ENCODE assay signal across 9 cellular contexts in genomic region chr19:11849264-11849615, GRCh38. TPM values are rescaled to one million over a fixed set of nuclear protein-coding genes. Genes with fewer than 3 reads are reported as not detected.
A peak's percentile ranks its signal among the peaks of the same experiment; 100 is the strongest.
DNase-seq lines count a peak whose midpoint lies in the region; TF ChIP-seq lines count a peak whose summit lies in the region.
"Had no signal": no experiment of that assay in that cellular context is flagged by ENCODE, and none has a peak within 500 bp of the region (broad histone marks: within the 10 kb centered on the region; RNA-seq: fewer than 3 reads in every experiment).

No MANE protein-coding gene starts in this region.

- H3K9me3 Mint-ChIP-seq in nephron progenitor cell: peaks cover 63% of the 10 kb centered on the region

- no peak overlapping the region for H3K27ac Mint-ChIP-seq in nephron progenitor cell

- TF ChIP-seq CTCF in nephron progenitor cell (IDR thresholded peaks at IDR 0.05): no peak

- H3K27ac ChIP-seq in ectodermal cell (ENCODE audit: insufficient read depth, low read depth, low read length, poor library complexity, severe bottlenecking): no peak overlapping the region
- H3K27ac ChIP-seq: C4-2B had no signal

- peak; percentile 29 for DNase-seq in NCI-H146 (lab: John Stamatoyannopoulos, UW)
- no peak for DNase-seq in NCI-H146 treated with DMSO at 0.1 percent for 48 hours (lab: John Stamatoyannopoulos, UW; ENCODE audit: unreplicated experiment)
- peak; percentile 6 for DNase-seq in NOMO-1 treated with dmso at 0.1 percent for 144 hours (lab: John Stamatoyannopoulos, UW; ENCODE audit: unreplicated experiment)
- DNase-seq in nephron progenitor cell: no peak
- DNase-seq in 8988T: no peak
- DNase-seq in NCI-H82 (lab: John Stamatoyannopoulos, UW): no peak
- no peak for DNase-seq in GOT3 (lab: John Stamatoyannopoulos, UW)

- H3K4me1 ChIP-seq in ectodermal cell (ENCODE audit: control insufficient read depth, insufficient read depth, low read length): no peaks in the 10 kb centered on the region

- H3K4me3 Mint-ChIP-seq in nephron progenitor cell: peak overlapping the region; percentile 35

- WGBS in ectodermal cell, 2 experiments: 77 to 79% methylated on average over 8 of the region's 8 CpGs

- H3K36me3 ChIP-seq in ectodermal cell (ENCODE audit: control insufficient read depth, insufficient read depth, low read length): no peaks in the 10 kb centered on the region

- no peaks in the 10 kb centered on the region for H3K36me3 Mint-ChIP-seq in nephron progenitor cell (ENCODE audit: low read depth)

- H3K9me3 ChIP-seq in ectodermal cell (ENCODE audit: control insufficient read depth, low read length): no peaks in the 10 kb centered on the region

- peaks cover 11% of the 10 kb centered on the region for H3K27me3 Mint-ChIP-seq in nephron progenitor cell (ENCODE audit: low read depth, poor library complexity)

- H3K4me3 ChIP-seq in ectodermal cell (ENCODE audit: insufficient read depth, low read depth, low read length): peak overlapping the region; percentile 36

- no peaks in the 10 kb centered on the region for H3K4me1 Mint-ChIP-seq in nephron progenitor cell

- no peaks in the 10 kb centered on the region for H3K27me3 ChIP-seq in ectodermal cell (ENCODE audit: control insufficient read depth, insufficient read depth, low read length, poor library complexity, severe bottlenecking)

RNA-seq across cellular contexts. Expression of gene ZNF439, which starts 0.7 kb away (rescaled TPM):
- polyA plus RNA-seq in ectodermal cell (2013, experiment 1 of 4): 4.2 TPM
- 4.8 TPM for polyA plus RNA-seq in ectodermal cell (2013, experiment 2 of 4)
- 3.9 TPM for polyA plus RNA-seq in ectodermal cell (2013, experiment 3 of 4)
- polyA plus RNA-seq in ectodermal cell (2013, experiment 4 of 4): 3.7 TPM

RNA-seq across cellular contexts. Expression of gene ZNF440, which starts 35.2 kb away (rescaled TPM):
- polyA plus RNA-seq in ectodermal cell (2013, experiment 1 of 4): 12.9 TPM
- 14.3 TPM for polyA plus RNA-seq in ectodermal cell (2013, experiment 2 of 4)
- polyA plus RNA-seq in ectodermal cell (2013, experiment 3 of 4): 11.2 TPM
- polyA plus RNA-seq in ectodermal cell (2013, experiment 4 of 4): 11.6 TPM

RNA-seq across cellular contexts. Expression of gene ZNF69, which starts 38.3 kb away (rescaled TPM):
- 29.8 TPM for polyA plus RNA-seq in ectodermal cell (2013, experiment 1 of 4)
- polyA plus RNA-seq in ectodermal cell (2013, experiment 2 of 4): 32.7 TPM
- 24.7 TPM for polyA plus RNA-seq in ectodermal cell (2013, experiment 3 of 4)
- 26.4 TPM for polyA plus RNA-seq in ectodermal cell (2013, experiment 4 of 4)

RNA-seq across cellular contexts. Expression of gene ZNF491, which starts 50.9 kb away (rescaled TPM):
- polyA plus RNA-seq in ectodermal cell (2013, experiment 1 of 4): 5.2 TPM
- 8.5 TPM for polyA plus RNA-seq in ectodermal cell (2013, experiment 2 of 4)
- polyA plus RNA-seq in ectodermal cell (2013, experiment 3 of 4): 6.1 TPM
- polyA plus RNA-seq in ectodermal cell (2013, experiment 4 of 4): 5.9 TPM

Comparison
In these comparisons a context has a peak if more than half of its experiments do, and no peak if none do; other contexts are left out.
1. DNase-seq: peak in NCI-H146 (single experiment) and NOMO-1 treated with dmso at 0.1 percent for 144 hours (single experiment); none in NCI-H146 treated with DMSO at 0.1 percent for 48 hours (single experiment), nephron progenitor cell (single experiment), 8988T (single experiment), NCI-H82 (single experiment) and GOT3 (single experiment).